In genomic region chr6:64034331-64034730, GRCh38 we compare ENCODE assay signal across 25 cellular contexts.
"Had no signal": no experiment of that assay in that cellular context is flagged by ENCODE, and none has a peak within 500 bp of the region (broad histone marks: within the 10 kb centered on the region; RNA-seq: fewer than 3 reads in every experiment).

No MANE protein-coding gene starts in this region.

- H3K4me1 Mint-ChIP-seq: activated CD4-positive, alpha-beta T cell treated with anti-CD3 and anti-CD28 coated beads, Interleukin-2, amount 10 ng/mL, durations not matched to agents 24 days and 14 days; activated naive CD8-positive, alpha-beta T cell treated with anti-CD3 and anti-CD28 coated beads for 36 hours; activated T-helper 17 cell treated with anti-CD3 and anti-CD28 coated beads, Interleukin-2, amount 50 U/mL, for 72 hours had no signal

- H3K9me3 ChIP-seq: ascending aorta, SJSA1, SK-N-SH had no signal

- H3K27me3 ChIP-seq: ascending aorta, SJSA1 had no signal

- H3K4me3 ChIP-seq: ascending aorta, K562, SJSA1 had no signal

- H3K9ac ChIP-seq: SK-N-SH had no signal

- H3K4me1 ChIP-seq: ascending aorta, SJSA1 had no signal

- H3K4me2 ChIP-seq: SK-N-SH had no signal

- H3K4me3 Mint-ChIP-seq: activated CD4-positive, alpha-beta T cell treated with anti-CD3 and anti-CD28 coated beads, Interleukin-2, amount 10 ng/mL, durations not matched to agents 24 days and 14 days; activated CD8-positive, alpha-beta T cell treated with anti-CD3 and anti-CD28 coated beads for 36 hours; activated naive CD8-positive, alpha-beta T cell treated with anti-CD3 and anti-CD28 coated beads for 36 hours; activated T-cell treated with anti-CD3 and anti-CD28 coated beads, Interleukin-2, amount 50 U/mL, for 72 hours; activated T-helper 17 cell treated with anti-CD3 and anti-CD28 coated beads, Interleukin-2, amount 50 U/mL, for 72 hours; T-helper 1 cell treated with Interleukin-12 subunit alpha and Interleukin-12 subunit beta and Interleukin-4 antibody, amounts not matched to agents 30 μg/mL and 1 μg/mL, for 36 hours; T-helper 2 cell treated with Interferon-gamma antibody and Interleukin-4, amounts not matched to agents 5 μg/mL and 100 μg/mL, for 36 hours had no signal

- H3K27ac Mint-ChIP-seq: activated CD4-positive, alpha-beta T cell treated with anti-CD3 and anti-CD28 coated beads, Interleukin-2, amount 10 ng/mL, durations not matched to agents 24 days and 14 days; activated CD8-positive, alpha-beta T cell treated with anti-CD3 and anti-CD28 coated beads for 36 hours; activated naive CD8-positive, alpha-beta T cell treated with anti-CD3 and anti-CD28 coated beads for 36 hours; activated T-cell treated with anti-CD3 and anti-CD28 coated beads, Interleukin-2, amount 50 U/mL, for 72 hours; activated T-helper 17 cell treated with anti-CD3 and anti-CD28 coated beads, Interleukin-2, amount 50 U/mL, for 72 hours; T-helper 1 cell treated with Interleukin-12 subunit alpha and Interleukin-12 subunit beta and Interleukin-4 antibody, amounts not matched to agents 30 μg/mL and 1 μg/mL, for 36 hours; T-helper 2 cell treated with Interferon-gamma antibody and Interleukin-4, amounts not matched to agents 5 μg/mL and 100 μg/mL, for 36 hours had no signal

- H3K9me3 Mint-ChIP-seq: activated CD4-positive, alpha-beta T cell treated with anti-CD3 and anti-CD28 coated beads, Interleukin-2, amount 10 ng/mL, durations not matched to agents 24 days and 14 days; activated naive CD8-positive, alpha-beta T cell treated with anti-CD3 and anti-CD28 coated beads for 36 hours had no signal

- H3K36me3 ChIP-seq: ascending aorta, SJSA1 had no signal

- ATAC-seq: activated CD8-positive, alpha-beta T cell treated with anti-CD3 and anti-CD28 coated beads for 36 hours; activated T-cell treated with anti-CD3 and anti-CD28 coated beads, Interleukin-2, amount 50 U/mL, for 72 hours; activated T-helper 17 cell treated with anti-CD3 and anti-CD28 coated beads, Interleukin-2, amount 50 U/mL, for 72 hours; K562; Panc1 had no signal

- H3K27ac ChIP-seq: ascending aorta, SJSA1 had no signal

- H3K9me2 ChIP-seq: SK-N-SH had no signal

- H3K27me3 Mint-ChIP-seq: activated CD4-positive, alpha-beta T cell treated with anti-CD3 and anti-CD28 coated beads, Interleukin-2, amount 10 ng/mL, durations not matched to agents 24 days and 14 days; activated CD8-positive, alpha-beta T cell treated with anti-CD3 and anti-CD28 coated beads for 36 hours; activated naive CD8-positive, alpha-beta T cell treated with anti-CD3 and anti-CD28 coated beads for 36 hours; activated T-helper 17 cell treated with anti-CD3 and anti-CD28 coated beads, Interleukin-2, amount 50 U/mL, for 72 hours had no signal

- DNase-seq: activated CD4-positive, alpha-beta T cell treated with anti-CD3 and anti-CD28 coated beads, Interleukin-2, amount 10 ng/mL, durations not matched to agents 24 days and 14 days; activated CD4-positive, alpha-beta T cell treated with anti-CD3 and anti-CD28 coated beads, Interleukin-2, amount 50 U/mL, for 4 hours; activated CD8-positive, alpha-beta T cell treated with anti-CD3 and anti-CD28 coated beads for 36 hours; activated effector memory CD4-positive, alpha-beta T cell treated with anti-CD3 and anti-CD28 coated beads, Interleukin-2, amount 50 U/mL, for 16 hours; activated naive CD4-positive, alpha-beta T cell; activated naive CD4-positive, alpha-beta T cell treated with anti-CD3 and anti-CD28 coated beads, Interleukin-2, amount 50 U/mL, for 16 hours; activated naive CD8-positive, alpha-beta T cell treated with anti-CD3 and anti-CD28 coated beads for 36 hours; activated T-cell treated with anti-CD3 and anti-CD28 coated beads, Interleukin-2, amount 50 U/mL, for 1 hour; activated T-cell treated with anti-CD3 and anti-CD28 coated beads, Interleukin-2, amount 50 U/mL, for 72 hours; amygdala; NCI-H1092 treated with DMSO at 0.1 percent for 48 hours; NCI-H1417; NCI-H187 treated with DMSO at 0.1 percent for 48 hours; NCI-H2081; NCI-H345; NCI-H524 treated with DMSO at 0.1 percent for 48 hours; SHP77; SK-N-SH had no signal

- H3K36me3 Mint-ChIP-seq: activated naive CD8-positive, alpha-beta T cell treated with anti-CD3 and anti-CD28 coated beads for 36 hours had no signal
